In genomic region chr4:149914521-149915115, GRCh38 we compare ENCODE assay signal across 9 cellular contexts.
DNase-seq lines count a peak whose midpoint lies in the region; ATAC-seq, FAIRE-seq and TF ChIP-seq lines count a peak whose summit lies in the region.
"Had no signal": no experiment of that assay in that cellular context is flagged by ENCODE, and none has a peak within 500 bp of the region (broad histone marks: within the 10 kb centered on the region; RNA-seq: fewer than 3 reads in every experiment).

No MANE protein-coding gene starts in this region.

- no peaks in the 10 kb centered on the region for H3K9me2 ChIP-seq in SK-N-SH

- no peak for TF ChIP-seq POLR2A in esophagus squamous epithelium (IDR thresholded peaks at IDR 0.05)

- peak; percentile 65 for TF ChIP-seq RAD21 in SK-N-SH (IDR thresholded peaks at IDR 0.05; ENCODE audit: low read length)

- H3K9ac ChIP-seq in SK-N-SH, result no peak overlapping the region

- CTCF ChIA-PET in SK-N-SH (lab: Yijun Ruan, JAX), result interaction anchor here (1.2 kb wide), 1 partner anchor 13 kb away, joined by 4 read pairs; no protein-coding TSS in a partner anchor

- H4K20me1 ChIP-seq in SK-N-SH (ENCODE audit: insufficient read depth), result no peaks in the 10 kb centered on the region

- peak overlapping the region; percentile 32 for H3K27ac ChIP-seq in left ventricle myocardium inferior (replicated peaks)
- H3K27ac ChIP-seq in right atrium auricular region, result no peak overlapping the region
- no peak overlapping the region for H3K27ac ChIP-seq in SK-N-SH (ENCODE audit: low read depth in 2 of 2, low read length in 1 of 2)
- H3K27ac ChIP-seq in esophagus squamous epithelium, result no peak overlapping the region

- intact Hi-C loops in left ventricle myocardium inferior (cut with micrococcal nuclease) (no loop called here), esophagus squamous epithelium (cut with DNase I) (no loop called here)

- H3K4me1 ChIP-seq in left ventricle myocardium inferior, result no peaks in the 10 kb centered on the region
- H3K4me1 ChIP-seq in right atrium auricular region, result no peaks in the 10 kb centered on the region
- peaks cover 4 to 7% of the 10 kb centered on the region in 2 experiments; a peak in 3 of 4 replicates for H3K4me1 ChIP-seq in SK-N-SH (ENCODE audit: control insufficient read depth in 1 of 2, insufficient read depth in 2 of 2, low read depth in 1 of 2, low read length in 1 of 2)
- H3K4me1 ChIP-seq in esophagus squamous epithelium, result no peaks in the 10 kb centered on the region

- H3K27me3 ChIP-seq in left ventricle myocardium inferior (ENCODE audit: low read depth), result no peaks in the 10 kb centered on the region
- H3K27me3 ChIP-seq in right atrium auricular region, result no peaks in the 10 kb centered on the region
- no peaks in the 10 kb centered on the region for H3K27me3 ChIP-seq in SK-N-SH (ENCODE audit: insufficient read depth)
- no peaks in the 10 kb centered on the region for H3K27me3 ChIP-seq in esophagus squamous epithelium

- ATAC-seq in GM21528 (IDR thresholded peaks at IDR 0.05; ENCODE audit: low FRiP score, unreplicated experiment), result peak; percentile 87
- ATAC-seq: left colon had no signal

- POLR2A ChIA-PET in SK-N-SH (lab: Yijun Ruan, JAX), result no interaction called here

- WGBS in SK-N-SH (ENCODE audit: low lambda C conversion rate), result 20% methylated on average over 5 of the region's 5 CpGs
- WGBS in esophagus squamous epithelium, 2 donors, result 43 to 55% methylated on average over 5 of the region's 5 CpGs

- H2AFZ ChIP-seq in SK-N-SH (ENCODE audit: low read depth), result no peak overlapping the region

- H3K36me3 ChIP-seq in left ventricle myocardium inferior (no peaks in the 10 kb centered on the region), right atrium auricular region (no peaks in the 10 kb centered on the region), SK-N-SH (replicated peaks in 1 of 2; ENCODE audit: control insufficient read depth in 1 of 2, insufficient read depth in 2 of 2, low read length in 1 of 2) (no peaks in the 10 kb centered on the region), esophagus squamous epithelium (no peaks in the 10 kb centered on the region)

- DNase-seq in left ventricle myocardium inferior (no peak), right atrium auricular region (ENCODE audit: low spot score) (no peak), HTR-8/SVneo (ENCODE audit: insufficient read length, low spot score) (peak; percentile 45), SK-N-SH (peak; percentile 69), foreskin fibroblast (peak; percentile 26 to 76), esophagus squamous epithelium (lab: John Stamatoyannopoulos, UW) (no peak)
- peak; percentile 13 to 36 for DNase-seq in stimulated activated CD4-positive, alpha-beta T cell treated with anti-CD3 and anti-CD28 coated beads, Interleukin-2, amount 100 ng/mL, for 48 hours

- no peak overlapping the region for H3K4me2 ChIP-seq in SK-N-SH

- H3K9me3 ChIP-seq in left ventricle myocardium inferior (replicated peaks) (no peaks in the 10 kb centered on the region), right atrium auricular region (no peaks in the 10 kb centered on the region), SK-N-SH (no peaks in the 10 kb centered on the region), esophagus squamous epithelium (no peaks in the 10 kb centered on the region)

- no peaks in the 10 kb centered on the region for H3F3A ChIP-seq in SK-N-SH (replicated peaks; ENCODE audit: insufficient read depth)

- no peaks in the 10 kb centered on the region for H3K79me2 ChIP-seq in SK-N-SH (ENCODE audit: insufficient read depth)

- no peak overlapping the region for H3K4me3 ChIP-seq in left ventricle myocardium inferior
- H3K4me3 ChIP-seq in right atrium auricular region, result no peak overlapping the region
- H3K4me3 ChIP-seq in SK-N-SH (ENCODE audit: low read depth in 2 of 2, low read length in 1 of 2), result no peak overlapping the region
- H3K4me3 ChIP-seq in foreskin fibroblast (ENCODE audit: low read depth in 1 of 2, low read length in 2 of 2), result no peak overlapping the region
- no peak overlapping the region for H3K4me3 ChIP-seq in esophagus squamous epithelium

- TF ChIP-seq EP300 in SK-N-SH (IDR thresholded peaks at IDR 0.05; ENCODE audit: borderline replicate concordance in 1 of 2, low read depth in 1 of 2, low read length in 1 of 2), result no peak

- TF ChIP-seq CTCF in left ventricle myocardium inferior (IDR thresholded peaks at IDR 0.05; ENCODE audit: borderline replicate concordance) (peak; percentile 64), right atrium auricular region (IDR thresholded peaks at IDR 0.05) (peak in 1 of 2 donors; percentile 59), SK-N-SH (IDR thresholded peaks at IDR 0.05) (peak; percentile 92), foreskin fibroblast (IDR thresholded peaks at IDR 0.05; ENCODE audit: low read depth, low read length) (peak; percentile 89), esophagus squamous epithelium (IDR thresholded peaks at IDR 0.05) (peak in 2 of 6 experiments; percentile 34 to 36)

- no peak for FAIRE-seq in HTR-8/SVneo (lab: Jason Lieb, UNC)

TF ChIP-seq in SK-N-SH, 30 proteins besides CTCF, POLR2A, EP300 and RAD21:
- TF ChIP-seq GATA2 (CRISPR knock-in tag; IDR thresholded peaks at IDR 0.05) (peak; percentile 53), RFX5 (IDR thresholded peaks at IDR 0.05; ENCODE audit: low read length) (no peak), SMC3 (IDR thresholded peaks at IDR 0.05; ENCODE audit: low read depth, low read length) (peak; percentile 54)

Comparison
In these comparisons a context has a peak if more than half of its experiments do, and no peak if none do; other contexts are left out.
1. DNase-seq: peak in HTR-8/SVneo (single experiment), SK-N-SH (single experiment), foreskin fibroblast (2 of 2) and stimulated activated CD4-positive, alpha-beta T cell treated with anti-CD3 and anti-CD28 coated beads, Interleukin-2, amount 100 ng/mL, for 48 hours (2 of 2); none in left ventricle myocardium inferior (single experiment), right atrium auricular region (single experiment) and esophagus squamous epithelium (single experiment).